1 cellular context compared by ENCODE assay signal in genomic region chr3:9396632-9397330, GRCh38.
TF ChIP-seq lines count a peak whose summit lies in the region.

No MANE protein-coding gene starts in this region.

TF ChIP-seq in A549, 52 proteins besides CTCF, POLR2A, EP300 and RAD21 (continued from another document):
- TF ChIP-seq BHLHE40 (IDR thresholded peaks at IDR 0.05; ENCODE audit: low read depth, low read length), result peak; percentile 75
- peak; percentile 52; the same call in 1 of the 2 replicates for TF ChIP-seq HMGXB4 (CRISPR knock-in tag; IDR thresholded peaks at IDR 0.05; ENCODE audit: borderline replicate concordance)
- peak; percentile 85 for TF ChIP-seq EHF (CRISPR knock-in tag; IDR thresholded peaks at IDR 0.05)
- TF ChIP-seq ZSCAN20 (CRISPR knock-in tag; IDR thresholded peaks at IDR 0.05), result no peak
- no peak for TF ChIP-seq NFE2L2 (conservative IDR thresholded peaks at IDR 0.05; ENCODE audit: low read length)
- TF ChIP-seq FOSB (CRISPR knock-in tag; IDR thresholded peaks at IDR 0.05), result peak; percentile 98
- TF ChIP-seq EHMT2 (IDR thresholded peaks at IDR 0.05; ENCODE audit: low read depth), result no peak
- TF ChIP-seq RFX5 (IDR thresholded peaks at IDR 0.05), result no peak
- TF ChIP-seq GATA3 (IDR thresholded peaks at IDR 0.05; ENCODE audit: borderline replicate concordance), result peak; percentile 53; the same call in 1 of the 2 replicates
- no peak for TF ChIP-seq ZNF302 (CRISPR knock-in tag; IDR thresholded peaks at IDR 0.05)
- TF ChIP-seq, protein P1, sequence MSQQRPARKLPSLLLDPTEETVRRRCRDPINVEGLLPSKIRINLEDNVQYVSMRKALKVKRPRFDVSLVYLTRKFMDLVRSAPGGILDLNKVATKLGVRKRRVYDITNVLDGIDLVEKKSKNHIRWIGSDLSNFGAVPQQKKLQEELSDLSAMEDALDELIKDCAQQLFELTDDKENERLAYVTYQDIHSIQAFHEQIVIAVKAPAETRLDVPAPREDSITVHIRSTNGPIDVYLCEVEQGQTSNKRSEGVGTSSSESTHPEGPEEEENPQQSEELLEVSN (IDR thresholded peaks at IDR 0.05; ENCODE audit: borderline replicate concordance, low read depth), result peak; percentile 94
- no peak for TF ChIP-seq KDM1A (IDR thresholded peaks at IDR 0.05; ENCODE audit: low read depth)
- TF ChIP-seq REST (IDR thresholded peaks at IDR 0.05), result peak; percentile 89
- no peak for TF ChIP-seq NPAS2 (CRISPR knock-in tag; IDR thresholded peaks at IDR 0.05; ENCODE audit: borderline replicate concordance)
- TF ChIP-seq, protein P2, sequence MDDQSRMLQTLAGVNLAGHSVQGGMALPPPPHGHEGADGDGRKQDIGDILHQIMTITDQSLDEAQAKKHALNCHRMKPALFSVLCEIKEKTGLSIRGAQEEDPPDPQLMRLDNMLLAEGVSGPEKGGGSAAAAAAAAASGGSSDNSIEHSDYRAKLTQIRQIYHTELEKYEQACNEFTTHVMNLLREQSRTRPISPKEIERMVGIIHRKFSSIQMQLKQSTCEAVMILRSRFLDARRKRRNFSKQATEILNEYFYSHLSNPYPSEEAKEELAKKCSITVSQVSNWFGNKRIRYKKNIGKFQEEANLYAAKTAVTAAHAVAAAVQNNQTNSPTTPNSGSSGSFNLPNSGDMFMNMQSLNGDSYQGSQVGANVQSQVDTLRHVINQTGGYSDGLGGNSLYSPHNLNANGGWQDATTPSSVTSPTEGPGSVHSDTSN (IDR thresholded peaks at IDR 0.05), result peak; percentile 92
- TF ChIP-seq HOXB13 (CRISPR knock-in tag; IDR thresholded peaks at IDR 0.05; ENCODE audit: low read depth), result no peak
- peak; percentile 99 for TF ChIP-seq TFCP2L1 (CRISPR knock-in tag; IDR thresholded peaks at IDR 0.05)
- no peak; the same call in 1 of the 2 replicates for TF ChIP-seq FOXS1 (CRISPR knock-in tag; IDR thresholded peaks at IDR 0.05)
- peak in 1 of 2 experiments; percentile 18; a peak in 2 of 5 replicates for TF ChIP-seq JUN (IDR thresholded peaks at IDR 0.05)
- peak; percentile 98 for TF ChIP-seq RARB (CRISPR knock-in tag; IDR thresholded peaks at IDR 0.05)
- TF ChIP-seq ZFP36 (IDR thresholded peaks at IDR 0.05; ENCODE audit: borderline replicate concordance, partially characterized antibody), result no peak
- TF ChIP-seq USF2 (IDR thresholded peaks at IDR 0.05), result no peak
- no peak for TF ChIP-seq MAFK (IDR thresholded peaks at IDR 0.05; ENCODE audit: partially characterized antibody)
TF ChIP-seq in A549: peak in this region for 21.
